Comparison of ENCODE assay signal across 22 cellular contexts in genomic region chr2:233346374-233346773, GRCh38. TPM values are rescaled to one million over a fixed set of nuclear protein-coding genes. Genes with fewer than 3 reads are reported as not detected.
DNase-seq lines count a peak whose midpoint lies in the region; ATAC-seq and TF ChIP-seq lines count a peak whose summit lies in the region.
"Had no signal": no experiment of that assay in that cellular context is flagged by ENCODE, and none has a peak within 500 bp of the region (broad histone marks: within the 10 kb centered on the region; RNA-seq: fewer than 3 reads in every experiment).

No MANE protein-coding gene starts in this region.

- TF ChIP-seq EP300 in transverse colon (IDR thresholded peaks at IDR 0.05; ENCODE audit: low read depth), result no peak

- WGBS in transverse colon (ENCODE audit: low coverage in 1 of 2), 2 donors, result 94% methylated on average over 12 of the region's 12 CpGs; no CpG with 5 or more reads in 1 of the 2 donors
- WGBS in trophoblast cell (ENCODE audit: extremely low coverage, insufficient coverage, insufficient read length), result no CpG with 5 or more reads among the region's 12 CpGs

- no peak overlapping the region for H3K4me2 ChIP-seq in trophoblast cell (ENCODE audit: low read length)

- no peak overlapping the region for H2AFZ ChIP-seq in trophoblast cell (ENCODE audit: insufficient read depth, low read length, poor library complexity)
- H2AFZ ChIP-seq: GM23248 had no signal

- no peak overlapping the region for H3K4me3 ChIP-seq in transverse colon
- no peak overlapping the region for H3K4me3 ChIP-seq in trophoblast cell (ENCODE audit: low read depth, low read length)
- H3K4me3 ChIP-seq: GM23248 had no signal

- no peaks in the 10 kb centered on the region for H3K36me3 Mint-ChIP-seq in chondrocyte (ENCODE audit: low read depth)
- no peaks in the 10 kb centered on the region for H3K36me3 Mint-ChIP-seq in naive B cell
- H3K36me3 Mint-ChIP-seq: CD4-positive, CD25-positive, alpha-beta regulatory T cell had no signal

- H2BK5ac ChIP-seq in trophoblast cell (ENCODE audit: low read depth, low read length, poor library complexity), result no peak overlapping the region

- ATAC-seq in naive B cell (ENCODE audit: low read depth in 2 of 2) (no peak), HG03432 (IDR thresholded peaks at IDR 0.05; ENCODE audit: unreplicated experiment) (no peak)

- H3K27me3 Mint-ChIP-seq in chondrocyte (ENCODE audit: low read depth), result no peaks in the 10 kb centered on the region
- H3K27me3 Mint-ChIP-seq in naive B cell, result no peaks in the 10 kb centered on the region

- no peaks in the 10 kb centered on the region for H3K79me2 ChIP-seq in trophoblast cell (ENCODE audit: control insufficient read depth, insufficient read depth, low read length, poor library complexity)

- H3K4ac ChIP-seq in trophoblast cell (ENCODE audit: low read depth, low read length), result no peak overlapping the region

- in situ Hi-C loops in transverse colon (cut with MboI; ENCODE audit: low pct_ligation_motif_present in 1 of 4, low pct_unique_long_range_greater_than_20kb in 1 of 4, low sequenced_read_pairs in 3 of 4), result no loop called here

- H4K12ac ChIP-seq in trophoblast cell (ENCODE audit: low read depth, low read length), result no peak overlapping the region

- intact Hi-C loops in transverse colon (cut with DNase I; ENCODE audit: low total_unique reads), result no loop called here

- no peak for TF ChIP-seq POLR2A in transverse colon (IDR thresholded peaks at IDR 0.05)

- no peak overlapping the region for H3K9ac ChIP-seq in trophoblast cell (ENCODE audit: low read length)
- H3K9ac ChIP-seq: GM23248 had no signal

- no peak overlapping the region for H2AK5ac ChIP-seq in trophoblast cell (ENCODE audit: low read length)

- H3K23ac ChIP-seq in trophoblast cell (ENCODE audit: low read length), result no peak overlapping the region

- H3K36me3 ChIP-seq in transverse colon (no peaks in the 10 kb centered on the region), trophoblast cell (ENCODE audit: control insufficient read depth in 1 of 2, insufficient read depth in 2 of 2, low read length in 2 of 2) (no peaks in the 10 kb centered on the region)

- no peak overlapping the region for H2BK12ac ChIP-seq in trophoblast cell (ENCODE audit: low read length)

- H3K9me3 Mint-ChIP-seq in chondrocyte (ENCODE audit: low read depth), result no peaks in the 10 kb centered on the region
- no peaks in the 10 kb centered on the region for H3K9me3 Mint-ChIP-seq in naive B cell

- H3K27ac Mint-ChIP-seq in chondrocyte (ENCODE audit: unreplicated experiment) (no peak overlapping the region), naive B cell (peak overlapping the region in 4 of 6 donors; percentile 1 to 96 (median 71))
- H3K27ac Mint-ChIP-seq: CD4-positive, CD25-positive, alpha-beta regulatory T cell had no signal

- DNase-seq in activated effector memory CD4-positive, alpha-beta T cell treated with anti-CD3 and anti-CD28 coated beads, Interleukin-2, amount 50 U/mL, for 16 hours, result peak; percentile 50
- no peak for DNase-seq in activated effector memory CD4-positive, alpha-beta T cell treated with Interleukin-2 at 50 U/mL for 16 hours
- DNase-seq in chondrocyte (ENCODE audit: low spot score) (peak; percentile 56), naive B cell (no peak), transverse colon (peak; percentile 1), NCI-H524 treated with DMSO at 0.1 percent for 48 hours (lab: John Stamatoyannopoulos, UW) (no peak), trophoblast cell (no peak)
- DNase-seq: AML-193; CD4-positive, CD25-positive, alpha-beta regulatory T cell; COR-L47; GDM1; GM23248; HCEC 1CT; KBM-7; NCI-H1105 treated with DMSO at 0.1 percent for 48 hours; NCI-H187; NCI-H2227 treated with DMSO at 0.1 percent for 48 hours; NCI-H510A treated with DMSO at 0.1 percent for 48 hours had no signal

- no peak overlapping the region for H3K14ac ChIP-seq in trophoblast cell (ENCODE audit: low read length)

- H3K27me3 ChIP-seq in transverse colon (no peaks in the 10 kb centered on the region), trophoblast cell (ENCODE audit: insufficient read depth, low read length) (no peaks in the 10 kb centered on the region)

- no peaks in the 10 kb centered on the region for H3K79me1 ChIP-seq in trophoblast cell (ENCODE audit: low read length)

- H3K18ac ChIP-seq in trophoblast cell (ENCODE audit: low read length), result no peak overlapping the region

- TF ChIP-seq CTCF in chondrocyte (IDR thresholded peaks at IDR 0.05), result no peak
- TF ChIP-seq CTCF in transverse colon (IDR thresholded peaks at IDR 0.05), result no peak

- no peak overlapping the region for H2BK120ac ChIP-seq in trophoblast cell (ENCODE audit: insufficient read depth, low read length, poor library complexity)

- H4K91ac ChIP-seq in trophoblast cell (ENCODE audit: low read depth, low read length), result no peak overlapping the region

- H3K4me1 Mint-ChIP-seq in chondrocyte (ENCODE audit: low read depth) (peaks cover 21% of the 10 kb centered on the region), naive B cell (peaks cover 53 to 84% (median 68%) of the 10 kb centered on the region in 3 donors)

- H3K27ac ChIP-seq in transverse colon (no peak overlapping the region), trophoblast cell (ENCODE audit: low read depth, low read length) (no peak overlapping the region)
- H3K27ac ChIP-seq: 22Rv1, GM23248 had no signal

- H3K4me1 ChIP-seq in transverse colon, result peaks cover 4 to 33% (median 29%) of the 10 kb centered on the region in 4 donors
- peaks cover 6 to 10% of the 10 kb centered on the region in 2 experiments for H3K4me1 ChIP-seq in trophoblast cell (ENCODE audit: control insufficient read depth in 1 of 2, insufficient read depth in 2 of 2, low read length in 2 of 2)

- H3K9me3 ChIP-seq in transverse colon (no peaks in the 10 kb centered on the region), trophoblast cell (ENCODE audit: insufficient read depth, low read depth, low read length) (peaks cover 2% of the 10 kb centered on the region)

- no peak overlapping the region for H4K8ac ChIP-seq in trophoblast cell (ENCODE audit: low read depth, low read length)

- H3K4me3 Mint-ChIP-seq in chondrocyte (ENCODE audit: unreplicated experiment), result no peak overlapping the region
- H3K4me3 Mint-ChIP-seq in naive B cell, result peak overlapping the region in 1 of 8 donors; percentile 35
- H3K4me3 Mint-ChIP-seq: CD4-positive, CD25-positive, alpha-beta regulatory T cell had no signal

RNA-seq across cellular contexts. Expression of gene DGKD, which starts 7.9 kb away (rescaled TPM):
- total RNA-seq in chondrocyte (56.9 to 67.1 TPM (median 66.3 TPM) in 3 replicates), transverse colon (100 to 1,000 TPM in 1 of 4 donors, 10 to 100 TPM in 3; 55.7 to 166 (median 91.5) TPM)
- polyA plus RNA-seq in naive B cell (ENCODE audit: low read depth in 6 of 6), result 100 to 1,000 TPM in 1 of 6 donors, 10 to 100 TPM in 5; 38.0 to 111 (median 67.7) TPM
- 14.2 and 15.7 TPM in 2 replicates for polyA plus RNA-seq in trophoblast cell (2013)

RNA-seq across cellular contexts. Expression of gene SAG, which starts 38.8 kb away (rescaled TPM):
- total RNA-seq in chondrocyte (not detected in 3 replicates), transverse colon (not detected)
- not detected for polyA plus RNA-seq in naive B cell (ENCODE audit: low read depth in 6 of 6)
- under 0.01 TPM in 1 of 2 replicates, not detected in the other for polyA plus RNA-seq in trophoblast cell (2013)
- total RNA-seq: Daoy, GM23248, SK-MEL-5 had no signal
- polyA plus RNA-seq: CD4-positive, CD25-positive, alpha-beta regulatory T cell; GM23248 had no signal

Comparison
In these comparisons a context has a peak if more than half of its experiments do, and no peak if none do; other contexts are left out.
1. DNase-seq: peak in activated effector memory CD4-positive, alpha-beta T cell treated with anti-CD3 and anti-CD28 coated beads, Interleukin-2, amount 50 U/mL, for 16 hours (single experiment), chondrocyte (single experiment) and transverse colon (single experiment); none in activated effector memory CD4-positive, alpha-beta T cell treated with Interleukin-2 at 50 U/mL for 16 hours (single experiment), naive B cell (single experiment), NCI-H524 treated with DMSO at 0.1 percent for 48 hours (single experiment) and trophoblast cell (0 of 2).